Comparison of ENCODE assay signal across 9 cellular contexts in the genomic region with DNA sequence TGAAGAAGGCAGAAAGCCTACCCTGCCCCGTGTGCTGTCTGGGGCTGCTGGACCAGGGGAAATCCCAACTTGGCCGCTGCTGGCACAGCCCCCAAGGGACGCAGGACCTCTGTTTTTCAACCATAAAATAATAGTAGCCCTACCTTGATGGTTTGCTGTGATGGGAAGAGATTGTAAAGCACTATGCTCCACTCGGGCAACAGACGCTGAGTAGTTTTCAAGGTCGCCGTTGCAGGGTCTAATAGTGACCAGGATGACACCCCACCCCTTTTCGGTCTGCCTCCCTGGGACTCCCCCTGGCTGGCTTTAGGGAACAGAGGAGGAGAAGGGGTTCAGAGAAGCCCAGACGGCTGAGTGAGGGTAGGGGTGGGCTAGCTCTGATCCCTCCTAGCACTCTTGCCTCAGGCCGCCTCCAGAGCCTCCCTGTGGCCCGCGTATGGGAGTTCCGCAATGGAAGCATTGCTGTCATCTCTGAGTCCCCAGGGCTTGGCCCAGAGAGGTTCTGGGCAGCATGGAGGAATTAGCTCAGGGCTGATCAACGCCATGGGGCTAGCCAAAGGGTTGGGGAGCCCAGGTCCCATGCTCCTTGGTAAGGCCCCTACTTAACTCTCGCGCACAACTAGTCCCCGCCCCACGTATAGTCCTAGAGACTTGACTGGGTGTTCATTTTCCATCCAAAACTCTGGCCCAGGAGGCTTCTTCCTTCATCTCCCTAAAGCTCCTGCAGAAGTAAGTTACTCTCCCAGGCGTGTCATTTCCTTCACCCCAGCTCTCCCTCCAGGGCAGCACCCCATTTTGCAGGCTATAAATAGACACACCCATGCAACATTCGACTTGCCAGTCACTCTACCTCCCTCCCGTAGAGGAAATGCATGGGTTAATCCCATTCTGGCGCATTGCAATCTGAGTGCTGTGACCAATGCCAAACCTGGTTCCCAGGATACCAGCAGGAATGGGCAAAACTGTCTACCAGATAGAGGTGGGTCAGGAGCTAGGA. TPM values are rescaled to one million over a fixed set of nuclear protein-coding genes. Genes with fewer than 3 reads are reported as not detected.
A peak's percentile ranks its signal among the peaks of the same experiment; 100 is the strongest.
DNase-seq lines count a peak whose midpoint lies in the region; ATAC-seq and TF ChIP-seq lines count a peak whose summit lies in the region.
"Had no signal": no experiment of that assay in that cellular context is flagged by ENCODE, and none has a peak within 500 bp of the region (broad histone marks: within the 10 kb centered on the region; RNA-seq: fewer than 3 reads in every experiment).

No MANE protein-coding gene starts in this region.

- H3K27me3 ChIP-seq in SJCRH30: no peaks in the 10 kb centered on the region
- H3K27me3 ChIP-seq in dorsolateral prefrontal cortex: no peaks in the 10 kb centered on the region
- no peaks in the 10 kb centered on the region for H3K27me3 ChIP-seq in naive thymus-derived CD4-positive, alpha-beta T cell (ENCODE audit: control insufficient read depth in 2 of 2, insufficient read depth in 2 of 2, low read length in 2 of 2)

- H3K4me1 Mint-ChIP-seq in naive thymus-derived CD4-positive, alpha-beta T cell: peaks cover 43 to 69% (median 64%) of the 10 kb centered on the region in 7 donors

- H3K36me3 Mint-ChIP-seq in naive thymus-derived CD4-positive, alpha-beta T cell: peaks cover 9 to 36% (median 24%) of the 10 kb centered on the region in 5 donors

- ATAC-seq in HG02610 (IDR thresholded peaks at IDR 0.05; ENCODE audit: unreplicated experiment): peak; percentile 18
- ATAC-seq in naive thymus-derived CD4-positive, alpha-beta T cell: peak; percentile 6

- H3K4me3 Mint-ChIP-seq in naive thymus-derived CD4-positive, alpha-beta T cell: peak overlapping the region; percentile 81 to 97 (median 90)

- peak overlapping the region; percentile 92 to 99 (median 96) for H3K27ac Mint-ChIP-seq in naive thymus-derived CD4-positive, alpha-beta T cell

- H3K27ac ChIP-seq in SJCRH30 (peak overlapping the region; percentile 80), dorsolateral prefrontal cortex (peak overlapping the region in 57 of 59 donors; percentile 70 to 97 (median 92))
- H3K27ac ChIP-seq in naive thymus-derived CD4-positive, alpha-beta T cell (ENCODE audit: low read depth, low read length): peak overlapping the region; percentile 99

- CTCF ChIA-PET in naive thymus-derived CD4-positive, alpha-beta T cell (lab: Charles Lee): interaction anchor here (1.3 to 6.6 kb wide), 13 partner anchors 10 to 105 kb away, joined by 3 to 46 read pairs (median 17); no protein-coding TSS in a partner anchor

- H3K4me3 ChIP-seq in GM12865 (ENCODE audit: low read depth, low read length) (peak overlapping the region; percentile 69), SJCRH30 (peak overlapping the region; percentile 91), dorsolateral prefrontal cortex (peak overlapping the region; percentile 58 to 92 (median 81))
- peak overlapping the region; percentile 66 for H3K4me3 ChIP-seq in naive thymus-derived CD4-positive, alpha-beta T cell (ENCODE audit: low read length)

- TF ChIP-seq CTCF in GM12865 (IDR thresholded peaks at IDR 0.05; ENCODE audit: insufficient read depth, low read depth, low read length, missing control alignments) (no peak), dorsolateral prefrontal cortex (IDR thresholded peaks at IDR 0.05 in 54 of 56, conservative IDR thresholded peaks at IDR 0.05 in 2 of 56; ENCODE audit: low read depth in 1 of 56, partially characterized antibody in 56 of 56) (no peak)

- H3K4me1 ChIP-seq in SJCRH30: peaks cover 18% of the 10 kb centered on the region
- H3K4me1 ChIP-seq in naive thymus-derived CD4-positive, alpha-beta T cell (ENCODE audit: control insufficient read depth in 2 of 2, insufficient read depth in 2 of 2, low read length in 2 of 2): peaks cover 50 to 56% of the 10 kb centered on the region in 2 donors

- peaks cover 0 to 2% (median 0%) of the 10 kb centered on the region in 11 donors for H3K9me3 Mint-ChIP-seq in naive thymus-derived CD4-positive, alpha-beta T cell

- POLR2A ChIA-PET in naive thymus-derived CD4-positive, alpha-beta T cell (lab: Charles Lee): interaction anchor here (0.8 to 17.6 kb wide), 22 partner anchors 7 to 125 kb away, joined by 3 to 268 read pairs (median 44); no protein-coding TSS in a partner anchor

- H3K9me3 ChIP-seq in SJCRH30 (replicated peaks): no peaks in the 10 kb centered on the region
- H3K9me3 ChIP-seq in naive thymus-derived CD4-positive, alpha-beta T cell (ENCODE audit: control insufficient read depth in 2 of 3, low read length in 3 of 3): no peaks in the 10 kb centered on the region

- intact Hi-C loops in dorsolateral prefrontal cortex (cut with DNase I): loop anchor here (2.0 to 10.0 kb wide), 5 partner anchors 73 to 309 kb away; a partner anchor contains a TSS
- intact Hi-C loops in naive thymus-derived CD4-positive, alpha-beta T cell (cut with micrococcal nuclease): loop anchor here (2.0 to 10.0 kb wide), 12 partner anchors 19 to 1883 kb away; a partner anchor contains a TSS

- peaks cover 16% of the 10 kb centered on the region for H3K36me3 ChIP-seq in SJCRH30
- H3K36me3 ChIP-seq in naive thymus-derived CD4-positive, alpha-beta T cell (ENCODE audit: control insufficient read depth in 2 of 3, insufficient read depth in 3 of 3, low read length in 3 of 3): peaks cover 22 to 37% (median 32%) of the 10 kb centered on the region in 3 experiments

- peak; percentile 52 for DNase-seq in GM12865 (ENCODE audit: low read depth)
- DNase-seq in SJCRH30: no peak
- peak in 3 of 10 donors; percentile 2 to 38 (median 22) for DNase-seq in dorsolateral prefrontal cortex
- peak in 3 of 9 donors; percentile 18 to 48 (median 36) for DNase-seq in naive thymus-derived CD4-positive, alpha-beta T cell
- no peak for DNase-seq in Ammon's horn (ENCODE audit: low spot score)
- DNase-seq in glomerular visceral epithelial cell (ENCODE audit: extremely low spot score): no peak
- no peak for DNase-seq in DMS79 (lab: John Stamatoyannopoulos, UW)

- peaks cover 0 to under 1% (median 0%) of the 10 kb centered on the region in 5 donors for H3K27me3 Mint-ChIP-seq in naive thymus-derived CD4-positive, alpha-beta T cell

RNA-seq across cellular contexts. Expression of a gene that starts 1.1 kb away (rescaled TPM):
- 13.9 and 14.1 TPM in 2 replicates for total RNA-seq in SJCRH30 (2014; rRNA removed; shearing (Covaris generic))
- total RNA-seq in dorsolateral prefrontal cortex: 10 to 100 TPM in 39 of 120 experiments, 1 to 10 TPM in 81; 2.5 to 38.3 (median 8.3) TPM
- total RNA-seq in naive thymus-derived CD4-positive, alpha-beta T cell: 100 to 1,000 TPM; 118 to 632 (median 549) TPM
- polyA plus RNA-seq in naive thymus-derived CD4-positive, alpha-beta T cell: 100 to 1,000 TPM; 148 to 174 TPM

RNA-seq across cellular contexts. Expression of a gene that starts 51.7 kb away (rescaled TPM):
- total RNA-seq in SJCRH30 (2014; rRNA removed; shearing (Covaris generic)): not detected in 2 replicates
- not detected for total RNA-seq in dorsolateral prefrontal cortex
- total RNA-seq in naive thymus-derived CD4-positive, alpha-beta T cell: 1 to 10 TPM in 1 of 5 experiments, not detected in 4; 1.2 TPM
- not detected for polyA plus RNA-seq in naive thymus-derived CD4-positive, alpha-beta T cell
- total RNA-seq: RPMI7951 had no signal
